Comparison of ENCODE assay signal across 1 cellular context in the genomic region with DNA sequence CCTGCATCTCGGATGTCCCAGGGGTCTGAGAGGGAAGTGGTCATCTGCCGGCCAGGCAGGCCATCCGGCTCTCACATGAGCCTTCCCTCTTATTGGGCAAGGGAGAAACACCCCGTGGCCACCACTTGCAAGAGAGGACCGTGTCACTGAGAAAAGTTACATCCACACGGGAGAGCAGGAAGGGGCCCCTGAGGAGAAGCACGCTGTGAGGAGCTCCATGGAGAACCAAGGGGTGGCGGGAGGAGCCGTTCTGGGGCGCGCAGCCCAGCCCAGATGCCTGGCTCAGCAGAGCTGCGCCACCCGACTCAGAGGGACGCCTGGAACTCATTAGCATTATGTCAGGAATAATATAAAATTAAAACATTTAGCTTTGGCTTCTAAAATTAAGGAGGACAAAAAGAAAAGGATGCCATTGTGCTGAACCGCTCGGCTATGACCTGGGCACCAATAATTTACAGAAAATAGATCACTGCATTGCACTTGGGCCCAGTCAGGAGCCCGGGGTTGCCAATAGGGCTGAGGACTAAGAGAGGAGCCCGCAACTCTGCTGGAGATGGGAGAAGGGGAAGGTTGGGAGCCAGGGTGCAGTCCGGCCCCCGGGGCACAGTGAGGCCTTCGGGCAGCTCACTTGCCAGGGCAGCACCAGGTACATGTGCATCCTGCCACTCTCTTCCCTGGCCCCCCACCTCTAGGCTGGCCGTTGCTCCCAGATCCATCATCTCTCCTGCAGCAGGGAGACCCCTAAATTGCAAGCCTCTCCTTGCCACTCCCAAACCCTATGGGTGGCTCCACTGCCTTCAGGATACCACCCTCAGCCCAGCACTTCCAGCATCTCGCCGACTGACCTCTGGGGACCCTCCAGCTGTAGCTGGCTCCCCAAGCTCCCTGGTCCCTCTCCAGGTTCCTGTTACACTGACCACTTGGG.
TF ChIP-seq lines count a peak whose summit lies in the region.

No MANE protein-coding gene starts in this region.

TF ChIP-seq in IMR-90, 13 proteins besides CTCF, POLR2A, EP300 and RAD21 (continued from another document):
- no peak for TF ChIP-seq RCOR1 (IDR thresholded peaks at IDR 0.05; ENCODE audit: insufficient replicate concordance, low read length)
- no peak for TF ChIP-seq MAZ (IDR thresholded peaks at IDR 0.05; ENCODE audit: borderline replicate concordance, low read depth, low read length)
- TF ChIP-seq MXI1 (IDR thresholded peaks at IDR 0.05; ENCODE audit: borderline replicate concordance, low read depth, low read length): no peak
